ENCODE assay signal across 1 cellular context in the genomic region with DNA sequence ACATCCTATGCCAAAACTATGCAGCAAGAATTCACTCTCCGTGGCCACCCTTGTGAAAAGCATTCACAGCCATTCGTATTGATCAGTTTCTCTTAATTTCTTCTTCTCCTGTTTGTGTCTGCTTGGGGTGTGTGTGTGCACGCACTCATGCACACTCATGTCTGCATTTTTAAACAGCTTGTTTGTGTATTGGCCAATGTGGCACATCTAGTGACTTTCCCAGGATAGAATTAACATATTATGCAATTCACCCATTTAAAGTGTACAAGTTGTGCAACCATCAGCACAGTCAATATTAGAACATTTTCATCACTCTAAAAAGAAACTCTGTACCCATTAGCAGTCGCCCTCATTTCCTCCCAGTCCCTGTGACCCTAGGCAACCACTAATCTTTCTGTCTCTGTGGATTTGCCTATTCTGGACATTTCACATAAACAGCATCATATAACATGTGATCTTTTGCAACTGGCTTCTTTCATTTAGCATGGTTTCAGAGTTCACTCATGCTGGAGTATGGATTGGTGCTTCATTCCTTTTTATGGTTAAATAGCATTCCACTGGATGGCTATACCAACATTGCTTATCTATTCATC.
TF ChIP-seq lines count a peak whose summit lies in the region.

No MANE protein-coding gene starts in this region.

TF ChIP-seq in HepG2, 621 proteins besides CTCF, POLR2A, EP300 and RAD21 (continued from another document and continues in another):
- TF ChIP-seq ZNF318 (CRISPR knock-in tag; IDR thresholded peaks at IDR 0.05) (no peak), ZNF550 (CRISPR knock-in tag; IDR thresholded peaks at IDR 0.05; ENCODE audit: borderline replicate concordance) (no peak), JARID2 (CRISPR knock-in tag; IDR thresholded peaks at IDR 0.05; ENCODE audit: insufficient replicate concordance) (no peak), RBAK (CRISPR knock-in tag; IDR thresholded peaks at IDR 0.05) (no peak), FOXC1 (CRISPR knock-in tag; IDR thresholded peaks at IDR 0.05; ENCODE audit: borderline replicate concordance) (no peak), AHR (CRISPR knock-in tag; IDR thresholded peaks at IDR 0.05) (no peak), RORA (CRISPR knock-in tag; IDR thresholded peaks at IDR 0.05) (no peak), ZNF274 (CRISPR knock-in tag; IDR thresholded peaks at IDR 0.05) (no peak), ZC3H4 (CRISPR knock-in tag; IDR thresholded peaks at IDR 0.05; ENCODE audit: borderline replicate concordance) (no peak), ZBTB7A (CRISPR knock-in tag; IDR thresholded peaks at IDR 0.05) (no peak), ZSCAN25 (CRISPR knock-in tag; IDR thresholded peaks at IDR 0.05) (no peak), RBFOX2 (IDR thresholded peaks at IDR 0.05; ENCODE audit: low read depth, low read length) (no peak), SUZ12 (IDR thresholded peaks at IDR 0.05; ENCODE audit: low read depth, low read length) (no peak), MAFK (conservative IDR thresholded peaks at IDR 0.05 in 1 of 2, IDR thresholded peaks at IDR 0.05 in 1 of 2; ENCODE audit: low read length in 2 of 2) (no peak), NONO (IDR thresholded peaks at IDR 0.05) (no peak), NONO (CRISPR knock-in tag; conservative IDR thresholded peaks at IDR 0.05) (0 out of 2 replicates have a peak, but pooled peaks have one; percentile 24), TEAD3 (CRISPR knock-in tag; optimal IDR thresholded peaks at IDR 0.05; ENCODE audit: borderline replicate concordance) (peak; percentile 50), DMAP1 (CRISPR knock-in tag; IDR thresholded peaks at IDR 0.05) (0 out of 2 replicates have a peak, but pooled peaks have one; percentile 25), SP140L (CRISPR knock-in tag; IDR thresholded peaks at IDR 0.05; ENCODE audit: borderline replicate concordance) (no peak), MZF1 (CRISPR knock-in tag; IDR thresholded peaks at IDR 0.05; ENCODE audit: borderline replicate concordance) (no peak), FOXJ3 (CRISPR knock-in tag; IDR thresholded peaks at IDR 0.05; ENCODE audit: borderline replicate concordance) (peak; percentile 94), SNRNP70 (IDR thresholded peaks at IDR 0.05; ENCODE audit: low read depth, low read length) (no peak), ZNF382 (CRISPR knock-in tag; IDR thresholded peaks at IDR 0.05; ENCODE audit: borderline replicate concordance) (no peak), GATAD1 (CRISPR knock-in tag; IDR thresholded peaks at IDR 0.05) (no peak), HOXA9 (CRISPR knock-in tag; IDR thresholded peaks at IDR 0.05; ENCODE audit: borderline replicate concordance) (no peak), ARID4A (CRISPR knock-in tag; IDR thresholded peaks at IDR 0.05; ENCODE audit: borderline replicate concordance) (peak; percentile 55; the same call in 1 of the 2 replicates), GTF2F1 (IDR thresholded peaks at IDR 0.05; ENCODE audit: low read length) (no peak), KDM1A (CRISPR knock-in tag; IDR thresholded peaks at IDR 0.05) (no peak; the same call in 1 of the 2 replicates)
- TF ChIP-seq, protein P1, sequence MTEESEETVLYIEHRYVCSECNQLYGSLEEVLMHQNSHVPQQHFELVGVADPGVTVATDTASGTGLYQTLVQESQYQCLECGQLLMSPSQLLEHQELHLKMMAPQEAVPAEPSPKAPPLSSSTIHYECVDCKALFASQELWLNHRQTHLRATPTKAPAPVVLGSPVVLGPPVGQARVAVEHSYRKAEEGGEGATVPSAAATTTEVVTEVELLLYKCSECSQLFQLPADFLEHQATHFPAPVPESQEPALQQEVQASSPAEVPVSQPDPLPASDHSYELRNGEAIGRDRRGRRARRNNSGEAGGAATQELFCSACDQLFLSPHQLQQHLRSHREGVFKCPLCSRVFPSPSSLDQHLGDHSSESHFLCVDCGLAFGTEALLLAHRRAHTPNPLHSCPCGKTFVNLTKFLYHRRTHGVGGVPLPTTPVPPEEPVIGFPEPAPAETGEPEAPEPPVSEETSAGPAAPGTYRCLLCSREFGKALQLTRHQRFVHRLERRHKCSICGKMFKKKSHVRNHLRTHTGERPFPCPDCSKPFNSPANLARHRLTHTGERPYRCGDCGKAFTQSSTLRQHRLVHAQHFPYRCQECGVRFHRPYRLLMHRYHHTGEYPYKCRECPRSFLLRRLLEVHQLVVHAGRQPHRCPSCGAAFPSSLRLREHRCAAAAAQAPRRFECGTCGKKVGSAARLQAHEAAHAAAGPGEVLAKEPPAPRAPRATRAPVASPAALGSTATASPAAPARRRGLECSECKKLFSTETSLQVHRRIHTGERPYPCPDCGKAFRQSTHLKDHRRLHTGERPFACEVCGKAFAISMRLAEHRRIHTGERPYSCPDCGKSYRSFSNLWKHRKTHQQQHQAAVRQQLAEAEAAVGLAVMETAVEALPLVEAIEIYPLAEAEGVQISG (CRISPR knock-in tag; IDR thresholded peaks at IDR 0.05): peak; percentile 25; the same call in 1 of the 2 replicates
- TF ChIP-seq, protein P2, sequence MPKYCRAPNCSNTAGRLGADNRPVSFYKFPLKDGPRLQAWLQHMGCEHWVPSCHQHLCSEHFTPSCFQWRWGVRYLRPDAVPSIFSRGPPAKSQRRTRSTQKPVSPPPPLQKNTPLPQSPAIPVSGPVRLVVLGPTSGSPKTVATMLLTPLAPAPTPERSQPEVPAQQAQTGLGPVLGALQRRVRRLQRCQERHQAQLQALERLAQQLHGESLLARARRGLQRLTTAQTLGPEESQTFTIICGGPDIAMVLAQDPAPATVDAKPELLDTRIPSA (CRISPR knock-in tag; IDR thresholded peaks at IDR 0.05; ENCODE audit: borderline replicate concordance): no peak
- TF ChIP-seq, protein P3, sequence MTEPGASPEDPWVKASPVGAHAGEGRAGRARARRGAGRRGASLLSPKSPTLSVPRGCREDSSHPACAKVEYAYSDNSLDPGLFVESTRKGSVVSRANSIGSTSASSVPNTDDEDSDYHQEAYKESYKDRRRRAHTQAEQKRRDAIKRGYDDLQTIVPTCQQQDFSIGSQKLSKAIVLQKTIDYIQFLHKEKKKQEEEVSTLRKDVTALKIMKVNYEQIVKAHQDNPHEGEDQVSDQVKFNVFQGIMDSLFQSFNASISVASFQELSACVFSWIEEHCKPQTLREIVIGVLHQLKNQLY (CRISPR knock-in tag; IDR thresholded peaks at IDR 0.05): peak; percentile 63; the same call in 1 of the 2 replicates
- TF ChIP-seq, protein P4, sequence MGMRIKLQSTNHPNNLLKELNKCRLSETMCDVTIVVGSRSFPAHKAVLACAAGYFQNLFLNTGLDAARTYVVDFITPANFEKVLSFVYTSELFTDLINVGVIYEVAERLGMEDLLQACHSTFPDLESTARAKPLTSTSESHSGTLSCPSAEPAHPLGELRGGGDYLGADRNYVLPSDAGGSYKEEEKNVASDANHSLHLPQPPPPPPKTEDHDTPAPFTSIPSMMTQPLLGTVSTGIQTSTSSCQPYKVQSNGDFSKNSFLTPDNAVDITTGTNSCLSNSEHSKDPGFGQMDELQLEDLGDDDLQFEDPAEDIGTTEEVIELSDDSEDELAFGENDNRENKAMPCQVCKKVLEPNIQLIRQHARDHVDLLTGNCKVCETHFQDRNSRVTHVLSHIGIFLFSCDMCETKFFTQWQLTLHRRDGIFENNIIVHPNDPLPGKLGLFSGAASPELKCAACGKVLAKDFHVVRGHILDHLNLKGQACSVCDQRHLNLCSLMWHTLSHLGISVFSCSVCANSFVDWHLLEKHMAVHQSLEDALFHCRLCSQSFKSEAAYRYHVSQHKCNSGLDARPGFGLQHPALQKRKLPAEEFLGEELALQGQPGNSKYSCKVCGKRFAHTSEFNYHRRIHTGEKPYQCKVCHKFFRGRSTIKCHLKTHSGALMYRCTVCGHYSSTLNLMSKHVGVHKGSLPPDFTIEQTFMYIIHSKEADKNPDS (CRISPR knock-in tag; IDR thresholded peaks at IDR 0.05): peak; percentile 88
- TF ChIP-seq, protein P5, sequence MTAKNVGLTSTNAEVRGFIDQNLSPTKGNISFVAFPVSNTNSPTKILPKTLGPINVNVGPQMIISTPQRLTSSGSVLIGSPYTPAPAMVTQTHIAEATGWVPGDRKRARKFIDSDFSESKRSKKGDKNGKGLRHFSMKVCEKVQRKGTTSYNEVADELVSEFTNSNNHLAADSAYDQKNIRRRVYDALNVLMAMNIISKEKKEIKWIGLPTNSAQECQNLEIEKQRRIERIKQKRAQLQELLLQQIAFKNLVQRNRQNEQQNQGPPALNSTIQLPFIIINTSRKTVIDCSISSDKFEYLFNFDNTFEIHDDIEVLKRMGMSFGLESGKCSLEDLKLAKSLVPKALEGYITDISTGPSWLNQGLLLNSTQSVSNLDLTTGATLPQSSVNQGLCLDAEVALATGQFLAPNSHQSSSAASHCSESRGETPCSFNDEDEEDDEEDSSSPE (CRISPR knock-in tag; IDR thresholded peaks at IDR 0.05): no peak
